In the genomic region with DNA sequence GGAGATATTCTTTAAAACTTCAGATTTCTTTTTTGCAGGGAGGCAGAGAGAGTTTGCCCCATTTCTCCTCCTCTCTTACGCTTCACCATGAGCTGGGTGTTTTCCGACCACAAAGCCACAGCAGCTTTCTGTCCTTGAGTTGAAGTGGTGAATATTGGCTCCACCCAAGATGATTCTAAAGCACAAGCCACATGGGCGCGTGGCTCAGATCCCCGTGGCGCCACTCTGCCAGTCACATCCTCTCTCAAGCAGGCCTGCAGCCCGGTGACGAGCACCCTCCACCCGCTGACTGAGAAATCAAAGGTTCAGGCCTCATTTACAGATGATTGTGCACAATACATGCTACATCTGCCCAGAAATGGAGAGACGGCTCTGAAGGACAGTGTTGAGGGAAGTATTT, we compare ENCODE assay signal across 9 cellular contexts. TPM values are rescaled to one million over a fixed set of nuclear protein-coding genes. Genes with fewer than 3 reads are reported as not detected.
A peak's percentile ranks its signal among the peaks of the same experiment; 100 is the strongest.
DNase-seq lines count a peak whose midpoint lies in the region; ATAC-seq and TF ChIP-seq lines count a peak whose summit lies in the region.
"Had no signal": no experiment of that assay in that cellular context is flagged by ENCODE, and none has a peak within 500 bp of the region (broad histone marks: within the 10 kb centered on the region; RNA-seq: fewer than 3 reads in every experiment).

No MANE protein-coding gene starts in this region.

- intact Hi-C loops in activated naive CD4-positive, alpha-beta T cell treated with anti-CD3 and anti-CD28 coated beads for 36 hours (cut with micrococcal nuclease): loop anchor here (1.0 kb wide), 1 partner anchor 27 kb away; the partner anchor contains the start of gene RNF32
- intact Hi-C loops in spleen (cut with DNase I; ENCODE audit: low total_unique reads): no loop called here

- peaks cover 46% of the 10 kb centered on the region for H3K27me3 Mint-ChIP-seq in T-helper 2 cell treated with Interferon-gamma antibody and Interleukin-4, amounts not matched to agents 5 μg/mL and 100 μg/mL, for 36 hours (ENCODE audit: low read depth)
- peaks cover 38% of the 10 kb centered on the region for H3K27me3 Mint-ChIP-seq in activated naive CD4-positive, alpha-beta T cell treated with anti-CD3 and anti-CD28 coated beads for 36 hours (ENCODE audit: low read depth)

- H3K27me3 ChIP-seq in spleen (replicated peaks in 1 of 7): peaks cover 0 to 54% (median 22%) of the 10 kb centered on the region in 7 donors

- peak; percentile 87 for DNase-seq in T-helper 2 cell treated with Interferon-gamma antibody and Interleukin-4, amounts not matched to agents 5 μg/mL and 100 μg/mL, for 36 hours (ENCODE audit: low spot score)
- peak; percentile 78 for DNase-seq in activated naive CD4-positive, alpha-beta T cell treated with anti-CD3 and anti-CD28 coated beads for 36 hours
- peak; percentile 57 to 70 for DNase-seq in stimulated activated CD8-positive, alpha-beta memory T cell treated with anti-CD3 and anti-CD28 coated beads, Interleukin-15, amount 100 ng/mL, for 4 hours (ENCODE audit: low read depth in 2 of 2)
- DNase-seq in spleen (no peak), NK-92 (lab: John Stamatoyannopoulos, UW; ENCODE audit: unreplicated experiment) (no peak), NOMO-1 treated with dmso at 0.1 percent for 144 hours (lab: John Stamatoyannopoulos, UW; ENCODE audit: unreplicated experiment) (no peak)
- DNase-seq: psoas muscle had no signal

- peaks cover 0 to 18% (median 6%) of the 10 kb centered on the region in 6 donors for H3K4me1 ChIP-seq in spleen
- H3K4me1 ChIP-seq: psoas muscle had no signal

- WGBS in spleen, 5 donors: 35 to 62% (median 58%) methylated on average over 10 of the region's 10 CpGs

- no peak for TF ChIP-seq CTCF in spleen (IDR thresholded peaks at IDR 0.05 in 8 of 11, conservative IDR thresholded peaks at IDR 0.05 in 3 of 11)

- TF ChIP-seq POLR2A in spleen (IDR thresholded peaks at IDR 0.05): no peak

- no peaks in the 10 kb centered on the region for H3K9me3 ChIP-seq in spleen
- H3K9me3 ChIP-seq: psoas muscle had no signal

- peak overlapping the region; percentile 85 for H3K4me3 Mint-ChIP-seq in T-helper 2 cell treated with Interferon-gamma antibody and Interleukin-4, amounts not matched to agents 5 μg/mL and 100 μg/mL, for 36 hours
- H3K4me3 Mint-ChIP-seq in activated naive CD4-positive, alpha-beta T cell treated with anti-CD3 and anti-CD28 coated beads for 36 hours: no peak overlapping the region

- ATAC-seq in GM21529 (IDR thresholded peaks at IDR 0.05; ENCODE audit: unreplicated experiment) (peak; percentile 52), GM19397 (IDR thresholded peaks at IDR 0.05; ENCODE audit: unreplicated experiment) (no peak)
- ATAC-seq: psoas muscle had no signal

- H3K4me1 Mint-ChIP-seq in T-helper 2 cell treated with Interferon-gamma antibody and Interleukin-4, amounts not matched to agents 5 μg/mL and 100 μg/mL, for 36 hours (ENCODE audit: low read depth): peaks cover 55% of the 10 kb centered on the region
- peaks cover 24% of the 10 kb centered on the region for H3K4me1 Mint-ChIP-seq in activated naive CD4-positive, alpha-beta T cell treated with anti-CD3 and anti-CD28 coated beads for 36 hours (ENCODE audit: low read depth)

- no peak overlapping the region for H3K27ac ChIP-seq in spleen
- H3K27ac ChIP-seq: psoas muscle had no signal

- peak overlapping the region; percentile 88 for H3K27ac Mint-ChIP-seq in T-helper 2 cell treated with Interferon-gamma antibody and Interleukin-4, amounts not matched to agents 5 μg/mL and 100 μg/mL, for 36 hours
- H3K27ac Mint-ChIP-seq in activated naive CD4-positive, alpha-beta T cell treated with anti-CD3 and anti-CD28 coated beads for 36 hours: no peak overlapping the region

- H3K36me3 ChIP-seq in spleen: no peaks in the 10 kb centered on the region

- CTCF ChIA-PET in activated naive CD4-positive, alpha-beta T cell treated with anti-CD3 and anti-CD28 coated beads for 36 hours (lab: Charles Lee): no interaction called here

- peaks cover 14% of the 10 kb centered on the region for H3K36me3 Mint-ChIP-seq in T-helper 2 cell treated with Interferon-gamma antibody and Interleukin-4, amounts not matched to agents 5 μg/mL and 100 μg/mL, for 36 hours (ENCODE audit: low read depth)
- H3K36me3 Mint-ChIP-seq in activated naive CD4-positive, alpha-beta T cell treated with anti-CD3 and anti-CD28 coated beads for 36 hours (ENCODE audit: low read depth): no peaks in the 10 kb centered on the region

- no peak overlapping the region for H3K4me3 ChIP-seq in spleen
- H3K4me3 ChIP-seq: psoas muscle had no signal

- no peaks in the 10 kb centered on the region for H3K9me3 Mint-ChIP-seq in T-helper 2 cell treated with Interferon-gamma antibody and Interleukin-4, amounts not matched to agents 5 μg/mL and 100 μg/mL, for 36 hours
- no peaks in the 10 kb centered on the region for H3K9me3 Mint-ChIP-seq in activated naive CD4-positive, alpha-beta T cell treated with anti-CD3 and anti-CD28 coated beads for 36 hours

RNA-seq across cellular contexts. Expression of gene RNF32, which starts 27.6 kb away (rescaled TPM):
- total RNA-seq in activated naive CD4-positive, alpha-beta T cell treated with anti-CD3 and anti-CD28 coated beads for 36 hours: under 1 TPM; 0.31 to 0.64 TPM
- 1 to 10 TPM in 2 of 7 donors, under 1 TPM in 4, not detected in 1; 0.28 to 2.8 (median 0.67) TPM for total RNA-seq in spleen
- under 1 TPM; 0.61 to 0.96 (median 0.86) TPM for polyA plus RNA-seq in spleen

Comparison
In these comparisons a context has a peak if more than half of its experiments do, and no peak if none do; other contexts are left out.
1. DNase-seq: peak in T-helper 2 cell treated with Interferon-gamma antibody and Interleukin-4, amounts not matched to agents 5 μg/mL and 100 μg/mL, for 36 hours (single experiment), activated naive CD4-positive, alpha-beta T cell treated with anti-CD3 and anti-CD28 coated beads for 36 hours (single experiment) and stimulated activated CD8-positive, alpha-beta memory T cell treated with anti-CD3 and anti-CD28 coated beads, Interleukin-15, amount 100 ng/mL, for 4 hours (2 of 2); none in spleen (single experiment), NK-92 (single experiment) and NOMO-1 treated with dmso at 0.1 percent for 144 hours (single experiment).